Comparison of ENCODE assay signal across 8 cellular contexts in the genomic region with DNA sequence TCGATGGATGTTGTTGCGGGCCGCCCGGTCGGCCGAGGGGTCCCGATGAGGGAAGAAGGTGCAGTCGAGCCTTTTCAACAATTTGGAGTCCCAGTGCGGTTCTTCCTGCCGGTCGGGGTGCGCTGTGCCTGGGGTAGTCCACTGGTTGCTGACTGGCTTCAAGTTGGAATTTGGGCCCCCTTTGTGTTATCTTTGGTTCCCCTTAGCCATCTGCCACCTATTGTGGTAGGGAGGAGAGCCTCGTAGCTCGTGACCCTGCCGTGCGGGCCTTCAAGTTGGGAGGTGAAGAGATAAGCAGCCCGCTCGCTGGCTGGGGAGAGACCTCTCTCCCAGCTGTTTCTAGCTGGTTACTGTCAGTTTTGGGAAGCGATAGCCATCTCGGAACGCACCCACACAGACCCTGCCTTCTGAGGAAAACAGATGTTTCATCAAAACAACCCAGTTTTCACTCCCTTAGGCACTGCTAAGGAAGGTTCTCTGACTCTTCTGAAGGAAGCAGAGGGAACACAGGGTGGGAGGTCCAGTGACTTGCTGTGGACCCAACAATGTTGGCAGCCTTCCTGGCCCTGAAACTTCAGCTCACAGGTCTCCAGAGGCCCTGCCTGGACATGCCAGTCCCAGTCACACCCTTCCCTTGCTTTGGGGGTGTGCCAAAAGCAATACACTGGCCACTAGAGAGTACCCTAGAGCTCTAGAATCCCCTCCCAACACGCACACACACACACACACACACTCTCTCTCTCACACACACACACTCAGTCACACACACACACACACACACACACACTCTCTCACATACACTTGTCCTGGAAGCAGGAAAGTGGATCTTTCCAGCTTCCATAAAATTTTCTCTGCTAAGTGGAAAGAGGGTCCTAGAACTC. TPM values are rescaled to one million over a fixed set of nuclear protein-coding genes. Genes with fewer than 3 reads are reported as not detected.
DNase-seq lines count a peak whose midpoint lies in the region; ATAC-seq and TF ChIP-seq lines count a peak whose summit lies in the region.

No MANE protein-coding gene starts in this region.

- no peaks in the 10 kb centered on the region for H3K27me3 Mint-ChIP-seq in T-helper 2 cell treated with Interferon-gamma antibody and Interleukin-4, amounts not matched to agents 5 μg/mL and 100 μg/mL, for 36 hours (ENCODE audit: low read depth)

- peaks cover 53% of the 10 kb centered on the region for H3K36me3 Mint-ChIP-seq in T-helper 2 cell treated with Interferon-gamma antibody and Interleukin-4, amounts not matched to agents 5 μg/mL and 100 μg/mL, for 36 hours (ENCODE audit: low read depth)

- peaks cover 6% of the 10 kb centered on the region for H3F3A ChIP-seq in smooth muscle cell (ENCODE audit: low read depth)

- H3K4me3 Mint-ChIP-seq in T-helper 2 cell treated with Interferon-gamma antibody and Interleukin-4, amounts not matched to agents 5 μg/mL and 100 μg/mL, for 36 hours: peak overlapping the region; percentile 95

- peaks cover 19% of the 10 kb centered on the region for H3K79me2 ChIP-seq in smooth muscle cell (ENCODE audit: low read depth)

- H3K36me3 ChIP-seq in smooth muscle cell (ENCODE audit: low read depth): no peaks in the 10 kb centered on the region

- H3K9me3 Mint-ChIP-seq in T-helper 2 cell treated with Interferon-gamma antibody and Interleukin-4, amounts not matched to agents 5 μg/mL and 100 μg/mL, for 36 hours: no peaks in the 10 kb centered on the region

- peak overlapping the region; percentile 89 for H3K4me3 ChIP-seq in smooth muscle cell

- no peak for TF ChIP-seq CTCF in smooth muscle cell (IDR thresholded peaks at IDR 0.05; ENCODE audit: borderline replicate concordance, insufficient read depth, poor library complexity, severe bottlenecking)

- H3K27ac ChIP-seq in cingulate gyrus (ENCODE audit: low read depth, low read length): peak overlapping the region; percentile 99
- H3K27ac ChIP-seq in smooth muscle cell (ENCODE audit: low read depth): peak overlapping the region; percentile 60

- no peak for ATAC-seq in GM18870 (IDR thresholded peaks at IDR 0.05; ENCODE audit: unreplicated experiment)
- no peak for ATAC-seq in HG02884 (IDR thresholded peaks at IDR 0.05; ENCODE audit: unreplicated experiment)

- peak overlapping the region; percentile 87 for H3K27ac Mint-ChIP-seq in T-helper 2 cell treated with Interferon-gamma antibody and Interleukin-4, amounts not matched to agents 5 μg/mL and 100 μg/mL, for 36 hours

- peaks cover 59% of the 10 kb centered on the region for H4K20me1 ChIP-seq in smooth muscle cell (ENCODE audit: low read depth)

- no peaks in the 10 kb centered on the region for H3K27me3 ChIP-seq in smooth muscle cell (ENCODE audit: low read depth)

- H3K4me1 ChIP-seq in smooth muscle cell (ENCODE audit: low read depth): peaks cover 37% of the 10 kb centered on the region

- peak overlapping the region; percentile 90 for H3K9ac ChIP-seq in smooth muscle cell (ENCODE audit: low read depth)

- no peaks in the 10 kb centered on the region for H3K9me3 ChIP-seq in smooth muscle cell (replicated peaks; ENCODE audit: low read depth)

- 5% methylated on average over 22 of the region's 22 CpGs for WGBS in smooth muscle cell (ENCODE audit: low lambda C conversion rate)

- DNase-seq in ELR (ENCODE audit: low read depth): peak; percentile 46
- peak; percentile 93 for DNase-seq in LHCN-M2 (ENCODE audit: low read depth)
- peak; percentile 57 for DNase-seq in T-helper 2 cell treated with Interferon-gamma antibody and Interleukin-4, amounts not matched to agents 5 μg/mL and 100 μg/mL, for 36 hours (ENCODE audit: low spot score)
- peak; percentile 81 for DNase-seq in kidney glomerular epithelial cell (lab: John Stamatoyannopoulos, UW)
- DNase-seq in smooth muscle cell (lab: John Stamatoyannopoulos, UW; ENCODE audit: unreplicated experiment): no peak

- H3K4me1 Mint-ChIP-seq in T-helper 2 cell treated with Interferon-gamma antibody and Interleukin-4, amounts not matched to agents 5 μg/mL and 100 μg/mL, for 36 hours (ENCODE audit: low read depth): peaks cover 61% of the 10 kb centered on the region

- H3K4me2 ChIP-seq in smooth muscle cell: peak overlapping the region; percentile 87

- H2AFZ ChIP-seq in smooth muscle cell (ENCODE audit: low read depth): no peak overlapping the region

RNA-seq across cellular contexts. Expression of a gene that starts 1.0 kb away (rescaled TPM):
- total RNA-seq in LHCN-M2 (2014; rRNA removed): 19.0 and 30.4 TPM in 2 replicates
- 25.1 TPM for polyA plus RNA-seq in LHCN-M2 (2012)
- 80.0 and 96.1 TPM in 2 replicates for total RNA-seq in smooth muscle cell
- polyA plus RNA-seq in smooth muscle cell: 93.8 and 101 TPM in 2 replicates

RNA-seq across cellular contexts. Expression of a gene that starts 44.6 kb away (rescaled TPM):
- 3.0 and 3.1 TPM in 2 replicates for total RNA-seq in LHCN-M2 (2014; rRNA removed)
- polyA plus RNA-seq in LHCN-M2 (2012): 2.8 TPM
- total RNA-seq in smooth muscle cell: 247 and 332 TPM in 2 replicates
- 207 and 369 TPM in 2 replicates for polyA plus RNA-seq in smooth muscle cell

Comparison
In these comparisons a context has a peak if more than half of its experiments do, and no peak if none do; other contexts are left out.
1. RNA of a gene that starts 44.6 kb away (total RNA-seq): 247 to 332 TPM in smooth muscle cell; 3.0 to 3.1 TPM in LHCN-M2; every median in the first group is over 10 times any median in the second.